In the genomic region with DNA sequence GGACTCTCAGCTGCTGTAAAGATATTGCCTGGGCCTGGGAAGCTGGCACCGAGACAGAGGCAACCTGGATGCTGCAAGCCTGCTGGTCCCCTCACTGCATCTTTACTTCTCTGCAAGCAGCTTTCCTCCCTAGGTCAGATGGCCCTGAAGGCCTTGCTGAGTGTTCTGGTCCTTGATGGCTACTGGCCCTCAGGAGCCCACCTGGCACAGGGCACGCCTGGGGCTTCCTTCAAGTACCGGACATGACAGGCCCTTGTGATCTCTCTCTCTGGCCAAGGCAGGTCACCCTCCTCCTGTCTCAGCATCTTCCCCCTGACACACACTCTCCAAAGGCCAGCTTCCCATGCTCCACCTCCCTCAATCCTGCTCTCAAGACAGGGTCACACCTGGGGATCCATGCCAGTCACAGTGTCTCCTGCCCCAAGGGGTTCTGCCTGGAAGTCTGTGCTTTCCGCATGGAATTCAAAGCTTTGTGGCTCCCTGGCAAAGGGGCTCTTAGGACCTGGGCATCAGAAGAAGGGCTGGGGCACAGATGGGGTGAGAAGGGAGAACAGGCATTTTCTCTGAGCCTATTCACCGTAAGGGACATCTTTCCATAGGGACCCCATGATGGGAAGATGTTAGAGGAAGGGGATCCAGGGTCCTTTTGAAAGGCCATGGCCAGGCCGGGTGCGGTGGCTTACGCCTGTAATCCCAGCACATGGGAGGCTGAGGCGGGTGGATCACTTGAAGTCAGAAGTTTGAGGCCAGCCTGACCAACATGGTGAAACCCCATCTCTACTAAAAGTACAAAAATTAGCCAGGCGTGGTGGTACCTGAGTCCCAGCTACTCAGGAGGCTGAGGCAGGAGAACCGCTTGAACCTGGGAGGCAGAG, we compare ENCODE assay signal across 24 cellular contexts. TPM values are rescaled to one million over a fixed set of nuclear protein-coding genes. Genes with fewer than 3 reads are reported as not detected.
DNase-seq lines count a peak whose midpoint lies in the region; FAIRE-seq and TF ChIP-seq lines count a peak whose summit lies in the region.
"Had no signal": no experiment of that assay in that cellular context is flagged by ENCODE, and none has a peak within 500 bp of the region (broad histone marks: within the 10 kb centered on the region; RNA-seq: fewer than 3 reads in every experiment).

No MANE protein-coding gene starts in this region.

- intact Hi-C loops in cardiac septum (cut with DNase I) (no loop called here), posterior vena cava (cut with DNase I) (no loop called here), vagina (cut with DNase I) (no loop called here)

- TF ChIP-seq CTCF in right atrium auricular region (IDR thresholded peaks at IDR 0.05), result no peak
- no peak for TF ChIP-seq CTCF in type B pancreatic cell (conservative IDR thresholded peaks at IDR 0.05)
- TF ChIP-seq CTCF in vagina (IDR thresholded peaks at IDR 0.05), result no peak

- H3K27ac ChIP-seq in right atrium auricular region (no peak overlapping the region), vagina (no peak overlapping the region)
- H3K27ac ChIP-seq: A549, GM23248 had no signal

- H3K27ac Mint-ChIP-seq in type B pancreatic cell, result no peak overlapping the region
- H3K27ac Mint-ChIP-seq: CD4-positive, alpha-beta memory T cell had no signal

- H3K27me3 ChIP-seq in right atrium auricular region, result no peaks in the 10 kb centered on the region
- H3K27me3 ChIP-seq in vagina, result no peaks in the 10 kb centered on the region

- peaks cover 36% of the 10 kb centered on the region for H3K27me3 Mint-ChIP-seq in type B pancreatic cell

- no peaks in the 10 kb centered on the region for H3K36me3 Mint-ChIP-seq in type B pancreatic cell
- H3K36me3 Mint-ChIP-seq: CD4-positive, alpha-beta memory T cell had no signal

- peak; percentile 43 for DNase-seq in cardiac septum (ENCODE audit: low spot score)
- DNase-seq in right atrium auricular region (ENCODE audit: low spot score), result no peak
- DNase-seq in mesenteric fat pad (ENCODE audit: low spot score), result peak; percentile 81
- DNase-seq in posterior vena cava (ENCODE audit: low spot score), result peak; percentile 50
- DNase-seq in urothelium cell line (ENCODE audit: low spot score), result no peak
- no peak for DNase-seq in NCI-H1092 treated with DMSO at 0.1 percent for 48 hours (lab: John Stamatoyannopoulos, UW)
- no peak for DNase-seq in type B pancreatic cell (ENCODE audit: extremely low spot score, unreplicated experiment)
- DNase-seq in vagina (ENCODE audit: extremely low spot score in 2 of 2), result no peak
- DNase-seq: 8988T; ACHN; C1 segment of cervical spinal cord; Calu3; CD4-positive, alpha-beta memory T cell; COR-L47; DMS53; DND-41; GM23248; H7; HCEC 1CT had no signal

- no peak for TF ChIP-seq POLR2A in vagina (IDR thresholded peaks at IDR 0.05)

- no peak overlapping the region for H3K4me3 ChIP-seq in right atrium auricular region
- H3K4me3 ChIP-seq in vagina, result no peak overlapping the region
- H3K4me3 ChIP-seq: A549, GM23248 had no signal

- peak; percentile 44 for FAIRE-seq in urothelium cell line (lab: Jason Lieb, UNC)
- FAIRE-seq: A549, G401.6, GM12892, GM19239, H1 had no signal

- H3K4me1 ChIP-seq in right atrium auricular region (peaks cover 0 to 15% of the 10 kb centered on the region in 2 donors), vagina (peaks cover 19% of the 10 kb centered on the region)

- no peaks in the 10 kb centered on the region for H3K36me3 ChIP-seq in right atrium auricular region
- H3K36me3 ChIP-seq in vagina, result no peaks in the 10 kb centered on the region

- H3K4me1 Mint-ChIP-seq in type B pancreatic cell (ENCODE audit: unreplicated experiment), result peaks cover 10% of the 10 kb centered on the region
- H3K4me1 Mint-ChIP-seq: CD4-positive, alpha-beta memory T cell had no signal

- no peaks in the 10 kb centered on the region for H3K9me3 Mint-ChIP-seq in type B pancreatic cell
- H3K9me3 Mint-ChIP-seq: CD4-positive, alpha-beta memory T cell had no signal

- H3K9me3 ChIP-seq in right atrium auricular region, result no peaks in the 10 kb centered on the region
- H3K9me3 ChIP-seq in vagina, result no peaks in the 10 kb centered on the region
- H3K9me3 ChIP-seq: A549 had no signal

- H3K4me3 Mint-ChIP-seq in type B pancreatic cell, result no peak overlapping the region

RNA-seq across cellular contexts. Expression of a gene that starts 4.7 kb away (rescaled TPM):
- total RNA-seq in cardiac septum, result 0.16 TPM
- 1 to 10 TPM in 1 of 2 donors, under 1 TPM in 1; 0.74 to 5.0 TPM for total RNA-seq in right atrium auricular region
- total RNA-seq in mesenteric fat pad, result 0.74 TPM
- 1 to 10 TPM in 1 of 2 donors, under 1 TPM in 1; 0.29 to 1.2 TPM for total RNA-seq in posterior vena cava
- 7.8 and 22.3 TPM in 2 replicates for total RNA-seq in type B pancreatic cell (ENCODE audit: low replicate concordance)
- total RNA-seq in vagina, result 9.1 TPM

Comparison
In these comparisons a context has a peak if more than half of its experiments do, and no peak if none do; other contexts are left out.
1. DNase-seq: peak in cardiac septum (single experiment), mesenteric fat pad (single experiment) and posterior vena cava (single experiment); none in right atrium auricular region (single experiment), urothelium cell line (single experiment), NCI-H1092 treated with DMSO at 0.1 percent for 48 hours (single experiment), type B pancreatic cell (single experiment) and vagina (0 of 2).